Comparison of ENCODE assay signal across 8 cellular contexts in the genomic region with DNA sequence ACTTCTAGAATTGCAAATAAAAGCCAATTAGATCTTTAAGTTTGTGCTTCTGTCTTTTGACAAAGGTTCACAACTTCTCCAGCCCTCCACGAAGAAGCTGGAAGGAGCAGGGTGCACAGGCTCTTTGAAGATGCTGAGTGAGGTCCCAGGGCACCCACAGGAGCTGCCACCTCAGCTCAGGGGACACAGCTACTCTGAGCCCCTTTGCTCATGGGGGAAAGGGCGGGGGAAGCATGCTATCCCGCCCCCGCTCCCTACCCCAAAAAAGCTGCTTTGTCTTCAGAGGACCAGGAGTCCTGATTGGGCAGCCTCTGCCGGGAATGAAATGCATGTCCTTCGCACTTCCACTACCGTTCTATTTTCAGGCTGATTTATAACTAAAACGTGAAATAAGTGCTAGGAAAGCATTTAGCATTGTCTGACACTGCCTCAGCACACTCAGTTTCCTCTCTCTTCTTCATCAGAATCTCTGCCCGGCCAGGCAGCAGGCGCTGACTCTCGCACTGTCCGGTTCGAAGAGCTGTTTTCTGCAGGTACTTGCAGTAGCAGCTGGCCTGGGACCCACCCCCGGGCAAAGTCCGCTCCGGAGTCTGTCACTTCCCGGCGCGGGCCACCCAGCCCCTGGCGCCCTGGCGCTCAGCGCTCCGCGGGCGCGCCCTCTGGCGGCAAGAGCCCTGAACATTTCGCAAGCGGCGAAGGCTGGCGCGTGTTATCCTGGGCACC. TPM values are rescaled to one million over a fixed set of nuclear protein-coding genes. Genes with fewer than 3 reads are reported as not detected.
DNase-seq lines count a peak whose midpoint lies in the region; ATAC-seq and TF ChIP-seq lines count a peak whose summit lies in the region.

No MANE protein-coding gene starts in this region.

- peak overlapping the region; percentile 75 to 85 for H3K4me3 Mint-ChIP-seq in CD14-positive monocyte
- peak overlapping the region; percentile 35 for H3K4me3 Mint-ChIP-seq in activated CD4-positive, alpha-beta memory T cell treated with anti-CD3 and anti-CD28 coated beads, Interleukin-2, amount 10 ng/mL, durations not matched to agents 7 days and 5 days

- H3K9me3 ChIP-seq in lung (ENCODE audit: control insufficient read depth in 2 of 2, insufficient read depth in 1 of 2, low read length in 1 of 2) = no peaks in the 10 kb centered on the region

- WGBS in lung, 2 donors = 8 to 10% methylated on average over 32 of the region's 32 CpGs

- peak overlapping the region in 5 of 7 donors; percentile 26 to 89 (median 50) for H3K27ac Mint-ChIP-seq in CD14-positive monocyte
- no peak overlapping the region for H3K27ac Mint-ChIP-seq in activated CD4-positive, alpha-beta memory T cell treated with anti-CD3 and anti-CD28 coated beads, Interleukin-2, amount 10 ng/mL, durations not matched to agents 7 days and 5 days

- H3K27me3 ChIP-seq in lung (ENCODE audit: control insufficient read depth, insufficient read depth) = peaks cover 2% of the 10 kb centered on the region

- H3K36me3 Mint-ChIP-seq in CD14-positive monocyte = no peaks in the 10 kb centered on the region
- no peaks in the 10 kb centered on the region for H3K36me3 Mint-ChIP-seq in activated CD4-positive, alpha-beta memory T cell treated with anti-CD3 and anti-CD28 coated beads, Interleukin-2, amount 10 ng/mL, durations not matched to agents 7 days and 5 days (ENCODE audit: low read depth)

- peaks cover 5 to 16% (median 12%) of the 10 kb centered on the region in 3 donors for H3K27me3 Mint-ChIP-seq in CD14-positive monocyte (ENCODE audit: low read depth in 3 of 3)
- H3K27me3 Mint-ChIP-seq in activated CD4-positive, alpha-beta memory T cell treated with anti-CD3 and anti-CD28 coated beads, Interleukin-2, amount 10 ng/mL, durations not matched to agents 7 days and 5 days = peaks cover 5% of the 10 kb centered on the region

- H3K36me3 ChIP-seq in lung (ENCODE audit: control insufficient read depth in 2 of 2, insufficient read depth in 2 of 2, low read length in 2 of 2) = no peaks in the 10 kb centered on the region

- peaks cover 13% of the 10 kb centered on the region for H3K4me1 Mint-ChIP-seq in CD14-positive monocyte
- peaks cover 4% of the 10 kb centered on the region for H3K4me1 Mint-ChIP-seq in activated CD4-positive, alpha-beta memory T cell treated with anti-CD3 and anti-CD28 coated beads, Interleukin-2, amount 10 ng/mL, durations not matched to agents 7 days and 5 days

- no peak overlapping the region for H3K4me3 ChIP-seq in lung

- CTCF ChIA-PET in activated CD4-positive, alpha-beta memory T cell treated with anti-CD3 and anti-CD28 coated beads, Interleukin-2, amount 10 ng/mL, durations not matched to agents 7 days and 5 days (lab: Charles Lee) = interaction anchor here (0.6 to 3.1 kb wide), 18 partner anchors 9 to 531 kb away, joined by 3 to 19 read pairs (median 4); no protein-coding TSS in a partner anchor

- ATAC-seq in GM19351 (IDR thresholded peaks at IDR 0.05; ENCODE audit: unreplicated experiment) (peak; percentile 98), HG03460 (IDR thresholded peaks at IDR 0.05; ENCODE audit: unreplicated experiment) (peak; percentile 95), lung (ENCODE audit: insufficient read depth, low FRiP score) (peak; percentile 88)

- peak; percentile 91 for TF ChIP-seq CTCF in CD14-positive monocyte (IDR thresholded peaks at IDR 0.05)
- TF ChIP-seq CTCF in lung (IDR thresholded peaks at IDR 0.05; ENCODE audit: control extremely low read depth, extremely low read depth) = peak; percentile 85

- DNase-seq in CD14-positive monocyte (ENCODE audit: low spot score) (peak; percentile 68), NCI-H69 (lab: John Stamatoyannopoulos, UW) (peak; percentile 81), ecto neural progenitor cell (ENCODE audit: low spot score) (peak; percentile 93), lung (ENCODE audit: low spot score) (peak; percentile 84)
- peak; percentile 80 for DNase-seq in activated CD4-positive, alpha-beta memory T cell treated with anti-CD3 and anti-CD28 coated beads, Interleukin-2, amount 10 ng/mL, durations not matched to agents 7 days and 5 days
- DNase-seq in stimulated activated CD4-positive, alpha-beta T cell treated with anti-CD3 and anti-CD28 coated beads, TNF-alpha, amount 100 ng/mL, for 48 hours (ENCODE audit: low read depth in 3 of 3) = peak; percentile 64 to 76 (median 67)

- POLR2A ChIA-PET in activated CD4-positive, alpha-beta memory T cell treated with anti-CD3 and anti-CD28 coated beads, Interleukin-2, amount 10 ng/mL, durations not matched to agents 7 days and 5 days (lab: Charles Lee) = interaction anchor here (0.7 kb wide), 1 partner anchor 317 kb away, joined by 3 read pairs; no protein-coding TSS in a partner anchor

- H3K27ac ChIP-seq in lung (ENCODE audit: low read depth in 1 of 2, low read length in 1 of 2) = no peak overlapping the region

- H3K9me3 Mint-ChIP-seq in CD14-positive monocyte = no peaks in the 10 kb centered on the region
- H3K9me3 Mint-ChIP-seq in activated CD4-positive, alpha-beta memory T cell treated with anti-CD3 and anti-CD28 coated beads, Interleukin-2, amount 10 ng/mL, durations not matched to agents 7 days and 5 days = no peaks in the 10 kb centered on the region

- intact Hi-C loops in CD14-positive monocyte (cut with micrococcal nuclease) = loop anchor here in 1 of 2 donors (2.0 kb wide), 1 partner anchor 109 kb away; no protein-coding TSS in a partner anchor

- H3K4me1 ChIP-seq in lung (ENCODE audit: control insufficient read depth in 2 of 2, insufficient read depth in 2 of 2, low read length in 2 of 2) = peaks cover 0 to 1% of the 10 kb centered on the region in 2 donors

RNA-seq across cellular contexts. Expression of a gene that starts 45.5 kb away (rescaled TPM):
- polyA plus RNA-seq in CD14-positive monocyte = under 1 TPM; 0.27 to 0.40 TPM
- total RNA-seq in activated CD4-positive, alpha-beta memory T cell treated with anti-CD3 and anti-CD28 coated beads, Interleukin-2, amount 10 ng/mL, durations not matched to agents 7 days and 5 days = 1 to 10 TPM; 4.3 to 4.4 TPM
- total RNA-seq in lung = 1 to 10 TPM; 8.1 to 9.2 TPM
- 1 to 10 TPM; 3.0 to 6.1 TPM for polyA plus RNA-seq in lung
